Comparison of ENCODE assay signal across 1 cellular context in the genomic region with DNA sequence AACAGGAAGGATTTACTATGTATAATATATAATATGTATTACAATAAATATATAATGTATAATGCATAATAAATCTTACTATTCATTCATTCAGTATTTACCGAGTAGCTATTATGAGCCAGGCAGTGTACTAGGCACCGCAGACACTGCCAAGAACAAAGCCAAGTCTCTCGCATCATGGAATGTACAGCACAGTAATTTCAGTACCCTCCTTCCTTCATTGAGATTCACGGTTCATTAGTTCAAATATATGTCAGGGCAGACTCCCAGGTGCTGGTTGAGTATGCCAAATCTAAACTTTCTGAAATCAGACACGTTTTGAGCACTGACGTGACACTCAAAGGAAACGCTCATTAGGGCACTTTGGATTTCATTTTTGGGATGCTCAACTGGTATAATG.
TF ChIP-seq lines count a peak whose summit lies in the region.

No MANE protein-coding gene starts in this region.

TF ChIP-seq in SK-N-SH, 30 proteins besides CTCF, POLR2A, EP300 and RAD21 (continued from another document):
- TF ChIP-seq GABPA (IDR thresholded peaks at IDR 0.05; ENCODE audit: low read depth) (no peak), RFX5 (IDR thresholded peaks at IDR 0.05; ENCODE audit: low read length) (no peak), FOXM1 (IDR thresholded peaks at IDR 0.05; ENCODE audit: low read depth) (no peak), RXRA (IDR thresholded peaks at IDR 0.05; ENCODE audit: borderline replicate concordance, low read depth) (no peak), MEF2A (IDR thresholded peaks at IDR 0.05; ENCODE audit: borderline replicate concordance, low read depth) (no peak), JUND (IDR thresholded peaks at IDR 0.05) (no peak)
- TF ChIP-seq, protein P1, sequence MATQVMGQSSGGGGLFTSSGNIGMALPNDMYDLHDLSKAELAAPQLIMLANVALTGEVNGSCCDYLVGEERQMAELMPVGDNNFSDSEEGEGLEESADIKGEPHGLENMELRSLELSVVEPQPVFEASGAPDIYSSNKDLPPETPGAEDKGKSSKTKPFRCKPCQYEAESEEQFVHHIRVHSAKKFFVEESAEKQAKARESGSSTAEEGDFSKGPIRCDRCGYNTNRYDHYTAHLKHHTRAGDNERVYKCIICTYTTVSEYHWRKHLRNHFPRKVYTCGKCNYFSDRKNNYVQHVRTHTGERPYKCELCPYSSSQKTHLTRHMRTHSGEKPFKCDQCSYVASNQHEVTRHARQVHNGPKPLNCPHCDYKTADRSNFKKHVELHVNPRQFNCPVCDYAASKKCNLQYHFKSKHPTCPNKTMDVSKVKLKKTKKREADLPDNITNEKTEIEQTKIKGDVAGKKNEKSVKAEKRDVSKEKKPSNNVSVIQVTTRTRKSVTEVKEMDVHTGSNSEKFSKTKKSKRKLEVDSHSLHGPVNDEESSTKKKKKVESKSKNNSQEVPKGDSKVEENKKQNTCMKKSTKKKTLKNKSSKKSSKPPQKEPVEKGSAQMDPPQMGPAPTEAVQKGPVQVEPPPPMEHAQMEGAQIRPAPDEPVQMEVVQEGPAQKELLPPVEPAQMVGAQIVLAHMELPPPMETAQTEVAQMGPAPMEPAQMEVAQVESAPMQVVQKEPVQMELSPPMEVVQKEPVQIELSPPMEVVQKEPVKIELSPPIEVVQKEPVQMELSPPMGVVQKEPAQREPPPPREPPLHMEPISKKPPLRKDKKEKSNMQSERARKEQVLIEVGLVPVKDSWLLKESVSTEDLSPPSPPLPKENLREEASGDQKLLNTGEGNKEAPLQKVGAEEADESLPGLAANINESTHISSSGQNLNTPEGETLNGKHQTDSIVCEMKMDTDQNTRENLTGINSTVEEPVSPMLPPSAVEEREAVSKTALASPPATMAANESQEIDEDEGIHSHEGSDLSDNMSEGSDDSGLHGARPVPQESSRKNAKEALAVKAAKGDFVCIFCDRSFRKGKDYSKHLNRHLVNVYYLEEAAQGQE (IDR thresholded peaks at IDR 0.05; ENCODE audit: low read depth, low read length) = no peak
